In genomic region chrX:119790977-119791436, GRCh38 we compare ENCODE assay signal across 8 cellular contexts.
DNase-seq lines count a peak whose midpoint lies in the region; ATAC-seq lines count a peak whose summit lies in the region.

No MANE protein-coding gene starts in this region.

- DNase-seq in NCI-H1105 (lab: John Stamatoyannopoulos, UW) (peak; percentile 11), NCI-H1105 treated with DMSO at 0.1 percent for 48 hours (lab: John Stamatoyannopoulos, UW) (no peak), NCI-H82 (lab: John Stamatoyannopoulos, UW) (peak; percentile 55), glomerular visceral epithelial cell (ENCODE audit: extremely low spot score) (peak; percentile 17), pons (ENCODE audit: low spot score) (peak; percentile 49), iPS-NIHi11 (ENCODE audit: low spot score) (no peak)
- DNase-seq in activated naive CD4-positive, alpha-beta T cell treated with Interleukin-2 at 50 U/mL for 16 hours, result peak; percentile 56

- ATAC-seq in HG02763 (IDR thresholded peaks at IDR 0.05; ENCODE audit: unreplicated experiment), result peak; percentile 19

Comparison
In these comparisons a context has a peak if more than half of its experiments do, and no peak if none do; other contexts are left out.
1. DNase-seq: peak in NCI-H1105 (single experiment), NCI-H82 (single experiment), activated naive CD4-positive, alpha-beta T cell treated with Interleukin-2 at 50 U/mL for 16 hours (single experiment), glomerular visceral epithelial cell (single experiment) and pons (single experiment); none in NCI-H1105 treated with DMSO at 0.1 percent for 48 hours (single experiment) and iPS-NIHi11 (single experiment).